In the genomic region with DNA sequence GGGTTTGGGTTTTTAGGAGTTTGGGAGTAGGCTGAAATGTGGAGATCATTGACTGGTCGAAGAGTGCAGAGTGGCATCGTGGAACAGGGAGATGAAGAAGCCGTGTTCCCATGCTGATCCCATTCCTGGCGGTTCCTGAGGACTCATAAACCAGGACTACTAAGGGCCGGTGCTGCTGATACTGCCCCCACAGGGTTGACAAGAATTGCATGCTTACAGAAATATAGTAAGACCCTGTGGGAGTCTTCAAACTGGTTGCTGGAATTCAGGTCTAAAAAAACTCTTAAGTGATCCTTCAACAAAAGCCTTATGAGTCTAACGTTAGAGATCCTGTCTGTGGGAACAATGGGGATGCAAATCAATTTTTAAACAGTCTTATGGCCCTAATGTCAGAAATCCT, we compare ENCODE assay signal across 20 cellular contexts.
DNase-seq lines count a peak whose midpoint lies in the region; ATAC-seq and TF ChIP-seq lines count a peak whose summit lies in the region.
"Had no signal": no experiment of that assay in that cellular context is flagged by ENCODE, and none has a peak within 500 bp of the region (broad histone marks: within the 10 kb centered on the region; RNA-seq: fewer than 3 reads in every experiment).

No MANE protein-coding gene starts in this region.

- no peak overlapping the region for H3K27ac Mint-ChIP-seq in natural killer cell
- H3K27ac Mint-ChIP-seq: activated CD4-positive, alpha-beta T cell treated with anti-CD3 and anti-CD28 coated beads, Interleukin-2, amount 10 ng/mL, durations not matched to agents 24 days and 14 days; activated naive CD4-positive, alpha-beta T cell treated with anti-CD3 and anti-CD28 coated beads, Interleukin-2, amount 50 U/mL, for 24 hours had no signal

- H3K9me3 Mint-ChIP-seq in activated T-cell treated with anti-CD3 and anti-CD28 coated beads, Interleukin-2, amount 50 U/mL, for 4 hours = no peaks in the 10 kb centered on the region
- no peaks in the 10 kb centered on the region for H3K9me3 Mint-ChIP-seq in natural killer cell
- H3K9me3 Mint-ChIP-seq: activated CD4-positive, alpha-beta T cell treated with anti-CD3 and anti-CD28 coated beads, Interleukin-2, amount 10 ng/mL, durations not matched to agents 24 days and 14 days; activated naive CD4-positive, alpha-beta T cell treated with anti-CD3 and anti-CD28 coated beads, Interleukin-2, amount 50 U/mL, for 24 hours had no signal

- intact Hi-C loops in natural killer cell (cut with micrococcal nuclease) = no loop called here

- H3K4me3 Mint-ChIP-seq in activated T-cell treated with anti-CD3 and anti-CD28 coated beads, Interleukin-2, amount 50 U/mL, for 4 hours = no peak overlapping the region
- H3K4me3 Mint-ChIP-seq in natural killer cell = no peak overlapping the region
- H3K4me3 Mint-ChIP-seq: activated CD4-positive, alpha-beta T cell treated with anti-CD3 and anti-CD28 coated beads, Interleukin-2, amount 10 ng/mL, durations not matched to agents 24 days and 14 days; activated naive CD4-positive, alpha-beta T cell treated with anti-CD3 and anti-CD28 coated beads, Interleukin-2, amount 50 U/mL, for 24 hours had no signal

- TF ChIP-seq CTCF in 22Rv1 (IDR thresholded peaks at IDR 0.05) (peak; percentile 34), GM12872 (IDR thresholded peaks at IDR 0.05; ENCODE audit: insufficient read depth, low read depth, low read length) (0 out of 3 replicates have a peak, but pooled peaks have one; percentile 9), fibroblast of villous mesenchyme (IDR thresholded peaks at IDR 0.05; ENCODE audit: insufficient read depth, low read depth, low read length) (peak; percentile 29), natural killer cell (IDR thresholded peaks at IDR 0.05) (no peak)

- H3K27me3 Mint-ChIP-seq in activated T-cell treated with anti-CD3 and anti-CD28 coated beads, Interleukin-2, amount 50 U/mL, for 4 hours (ENCODE audit: low read depth) = peaks cover 9% of the 10 kb centered on the region
- H3K27me3 Mint-ChIP-seq in natural killer cell (ENCODE audit: low read depth in 2 of 2) = peaks cover 0 to 18% of the 10 kb centered on the region in 2 donors
- H3K27me3 Mint-ChIP-seq: activated CD4-positive, alpha-beta T cell treated with anti-CD3 and anti-CD28 coated beads, Interleukin-2, amount 10 ng/mL, durations not matched to agents 24 days and 14 days had no signal

- H3K4me1 Mint-ChIP-seq in activated T-cell treated with anti-CD3 and anti-CD28 coated beads, Interleukin-2, amount 50 U/mL, for 4 hours (ENCODE audit: low read depth) = peaks cover 2% of the 10 kb centered on the region
- H3K4me1 Mint-ChIP-seq in natural killer cell = no peaks in the 10 kb centered on the region
- H3K4me1 Mint-ChIP-seq: activated CD4-positive, alpha-beta T cell treated with anti-CD3 and anti-CD28 coated beads, Interleukin-2, amount 10 ng/mL, durations not matched to agents 24 days and 14 days; activated naive CD4-positive, alpha-beta T cell treated with anti-CD3 and anti-CD28 coated beads, Interleukin-2, amount 50 U/mL, for 24 hours had no signal

- H3K4me3 ChIP-seq in fibroblast of villous mesenchyme (ENCODE audit: low read depth, low read length) = no peak overlapping the region
- H3K4me3 ChIP-seq: MG63, uterus had no signal

- H3K27ac ChIP-seq in 22Rv1 = no peak overlapping the region
- H3K27ac ChIP-seq: uterus had no signal

- no peak for ATAC-seq in activated T-cell treated with anti-CD3 and anti-CD28 coated beads, Interleukin-2, amount 50 U/mL, for 4 hours
- ATAC-seq in natural killer cell = no peak
- ATAC-seq: Right ventricle myocardium inferior; stimulated activated naive CD8-positive, alpha-beta T cell treated with anti-CD3 and anti-CD28 coated beads, Interleukin-15, Interleukin-2, amounts not matched to agents 100 U/mL and 50 U/mL, for 24 hours had no signal

- no peaks in the 10 kb centered on the region for H3K36me3 Mint-ChIP-seq in activated T-cell treated with anti-CD3 and anti-CD28 coated beads, Interleukin-2, amount 50 U/mL, for 4 hours (ENCODE audit: insufficient read depth)
- H3K36me3 Mint-ChIP-seq in natural killer cell = no peaks in the 10 kb centered on the region
- H3K36me3 Mint-ChIP-seq: activated naive CD4-positive, alpha-beta T cell treated with anti-CD3 and anti-CD28 coated beads, Interleukin-2, amount 50 U/mL, for 24 hours had no signal

- DNase-seq in RKO (ENCODE audit: low spot score) (peak; percentile 19), fibroblast of villous mesenchyme (ENCODE audit: low read depth) (no peak), retina (no peak), natural killer cell (no peak), NCI-H2227 treated with DMSO at 0.1 percent for 48 hours (lab: John Stamatoyannopoulos, UW) (no peak)
- DNase-seq in activated T-cell treated with anti-CD3 and anti-CD28 coated beads, Interleukin-2, amount 50 U/mL, for 4 hours = no peak
- DNase-seq: activated CD4-positive, alpha-beta T cell treated with anti-CD3 and anti-CD28 coated beads, Interleukin-2, amount 10 ng/mL, durations not matched to agents 24 days and 14 days; activated T-cell treated with anti-CD3 and anti-CD28 coated beads for 4 hours; DMS153; effector CD4-positive, alpha-beta T cell; MG63; NCI-H2081; NCI-H748 treated with DMSO at 0.1 percent for 48 hours; stimulated activated naive CD8-positive, alpha-beta T cell treated with anti-CD3 and anti-CD28 coated beads, Interleukin-15, Interleukin-2, amounts not matched to agents 100 U/mL and 50 U/mL, for 24 hours; T-helper 2 cell; uterus had no signal
